ENCODE assay signal across 24 cellular contexts in genomic region chr2:234910186-234910679, GRCh38. TPM values are rescaled to one million over a fixed set of nuclear protein-coding genes. Genes with fewer than 3 reads are reported as not detected.
DNase-seq lines count a peak whose midpoint lies in the region; ATAC-seq and TF ChIP-seq lines count a peak whose summit lies in the region.
"Had no signal": no experiment of that assay in that cellular context is flagged by ENCODE, and none has a peak within 500 bp of the region (broad histone marks: within the 10 kb centered on the region; RNA-seq: fewer than 3 reads in every experiment).

No MANE protein-coding gene starts in this region.

- no peak overlapping the region for H3K4me3 Mint-ChIP-seq in activated naive CD8-positive, alpha-beta T cell treated with anti-CD3 and anti-CD28 coated beads, Interleukin-2, amount 50 U/mL, for 24 hours
- no peak overlapping the region for H3K4me3 Mint-ChIP-seq in activated naive CD8-positive, alpha-beta T cell treated with anti-CD3 and anti-CD28 coated beads for 36 hours
- H3K4me3 Mint-ChIP-seq: HFFc6, IgD-negative memory B cell had no signal

- H3K4me1 Mint-ChIP-seq in activated naive CD8-positive, alpha-beta T cell treated with anti-CD3 and anti-CD28 coated beads, Interleukin-2, amount 50 U/mL, for 24 hours: no peaks in the 10 kb centered on the region
- no peaks in the 10 kb centered on the region for H3K4me1 Mint-ChIP-seq in activated naive CD8-positive, alpha-beta T cell treated with anti-CD3 and anti-CD28 coated beads for 36 hours
- H3K4me1 Mint-ChIP-seq: IgD-negative memory B cell had no signal

- no peaks in the 10 kb centered on the region for H3K9me3 Mint-ChIP-seq in activated naive CD8-positive, alpha-beta T cell treated with anti-CD3 and anti-CD28 coated beads, Interleukin-2, amount 50 U/mL, for 24 hours
- no peaks in the 10 kb centered on the region for H3K9me3 Mint-ChIP-seq in activated naive CD8-positive, alpha-beta T cell treated with anti-CD3 and anti-CD28 coated beads for 36 hours
- H3K9me3 Mint-ChIP-seq: HFFc6, IgD-negative memory B cell had no signal

- H4K20me1 ChIP-seq in IMR-90 (ENCODE audit: insufficient read depth, low read length): 0 out of 2 replicates have a peak, but pooled peaks cover 3% of the 10 kb centered on the region

- H3K9ac ChIP-seq in IMR-90 (ENCODE audit: low read depth, low read length): no peak overlapping the region
- H3K9ac ChIP-seq: KMS-11, SK-N-SH had no signal

- no peak overlapping the region for H2BK20ac ChIP-seq in IMR-90 (ENCODE audit: low read depth, low read length)

- no peak overlapping the region for H3K18ac ChIP-seq in IMR-90 (ENCODE audit: low read depth, low read length)

- intact Hi-C loops in IMR-90 (cut with micrococcal nuclease) (no loop called here), spleen (cut with DNase I; ENCODE audit: low total_unique reads) (no loop called here)

- H3K9me1 ChIP-seq in IMR-90 (ENCODE audit: insufficient read depth, low read length): peaks cover 3% of the 10 kb centered on the region; the same call in 1 of the 2 replicates

- no peak overlapping the region for H3K56ac ChIP-seq in IMR-90 (ENCODE audit: extremely low read depth, insufficient read depth, low read length)

- dilution Hi-C loops in IMR-90 (cut with HindIII; ENCODE audit: low sequenced_read_pairs, unreplicated experiment): no loop called here

- ATAC-seq in activated naive CD8-positive, alpha-beta T cell treated with anti-CD3 and anti-CD28 coated beads, Interleukin-2, amount 50 U/mL, for 24 hours: peak; percentile 33
- ATAC-seq in IMR-90 (ENCODE audit: low read depth) (no peak), HG02798 (IDR thresholded peaks at IDR 0.05; ENCODE audit: poor library complexity, unreplicated experiment) (no peak)

- no peak overlapping the region for H2BK120ac ChIP-seq in IMR-90 (ENCODE audit: low read depth, low read length)

- POLR2A ChIA-PET in IMR-90 (lab: Charles Lee; ENCODE audit: unreplicated experiment): no interaction called here

- H2AFZ ChIP-seq in IMR-90 (replicated peaks; ENCODE audit: low read length, poor library complexity): no peak overlapping the region

- H3K4me1 ChIP-seq in IMR-90 (ENCODE audit: control insufficient read depth, insufficient read depth, low read length): peaks cover 6% of the 10 kb centered on the region; the same call in 1 of the 2 replicates
- H3K4me1 ChIP-seq in spleen: no peaks in the 10 kb centered on the region
- H3K4me1 ChIP-seq: HAP-1, Peyer's patch had no signal

- CTCF ChIA-PET in IMR-90 (lab: Yijun Ruan, JAX): no interaction called here

- no peaks in the 10 kb centered on the region for H3K79me1 ChIP-seq in IMR-90 (ENCODE audit: low read depth in 1 of 2, low read length in 2 of 2)

- DNase-seq in NCI-H1105 treated with DMSO at 0.1 percent for 48 hours (lab: John Stamatoyannopoulos, UW) (peak; percentile 69), NCI-H1105 (lab: John Stamatoyannopoulos, UW) (no peak), IMR-90 (no peak), kidney tubule cell (ENCODE audit: low spot score) (peak; percentile 13), spleen (no peak)
- no peak for DNase-seq in activated naive CD8-positive, alpha-beta T cell treated with anti-CD3 and anti-CD28 coated beads, Interleukin-2, amount 50 U/mL, for 24 hours
- no peak for DNase-seq in activated naive CD8-positive, alpha-beta T cell treated with anti-CD3 and anti-CD28 coated beads for 36 hours
- DNase-seq: 8988T, DMS79, GOT3, HFFc6, NCI-H1048, NCI-H1436, NCI-H187, NCI-H2227 treated with DMSO at 0.1 percent for 48 hours, NCI-H526 treated with DMSO at 0.1 percent for 48 hours, OCI-M1, Peyer's patch, SIG-M5, SK-N-SH had no signal

- no peak overlapping the region for H3K23ac ChIP-seq in IMR-90 (ENCODE audit: low read depth, low read length)

- H3K9me3 ChIP-seq in IMR-90 (ENCODE audit: control insufficient read depth, insufficient read depth, low read length) (no peaks in the 10 kb centered on the region), spleen (no peaks in the 10 kb centered on the region)
- H3K9me3 ChIP-seq: HAP-1, Peyer's patch, SK-N-SH had no signal

- no peak overlapping the region for H3K27ac Mint-ChIP-seq in activated naive CD8-positive, alpha-beta T cell treated with anti-CD3 and anti-CD28 coated beads, Interleukin-2, amount 50 U/mL, for 24 hours
- H3K27ac Mint-ChIP-seq in activated naive CD8-positive, alpha-beta T cell treated with anti-CD3 and anti-CD28 coated beads for 36 hours: no peak overlapping the region

- TF ChIP-seq POLR2A in IMR-90 (IDR thresholded peaks at IDR 0.05; ENCODE audit: low read depth, low read length) (no peak), spleen (IDR thresholded peaks at IDR 0.05) (no peak)

- H3K4me2 ChIP-seq in IMR-90 (ENCODE audit: low read depth, low read length): no peak overlapping the region
- H3K4me2 ChIP-seq: KMS-11, SK-N-SH had no signal

- no peak overlapping the region for H3K4ac ChIP-seq in IMR-90 (ENCODE audit: low read depth, low read length)

- H3K27me3 ChIP-seq in IMR-90 (ENCODE audit: control insufficient read depth, insufficient read depth, low read length) (no peaks in the 10 kb centered on the region), spleen (replicated peaks in 1 of 7) (no peaks in the 10 kb centered on the region)
- H3K27me3 ChIP-seq: Peyer's patch had no signal

- TF ChIP-seq CTCF in IMR-90 (conservative IDR thresholded peaks at IDR 0.05; ENCODE audit: low read depth, low read length) (no peak), spleen (IDR thresholded peaks at IDR 0.05 in 8 of 11, conservative IDR thresholded peaks at IDR 0.05 in 3 of 11) (no peak)

- H4K8ac ChIP-seq in IMR-90 (ENCODE audit: low read depth in 2 of 2, low read length in 2 of 2): no peak overlapping the region

- H2BK15ac ChIP-seq in IMR-90 (ENCODE audit: low read depth, low read length): no peak overlapping the region

- H4K5ac ChIP-seq in IMR-90 (ENCODE audit: low read depth, low read length): no peak overlapping the region

- 78% methylated on average over 2 of the region's 3 CpGs; no CpG with 5 or more reads in 1 of the 2 experiments for WGBS in IMR-90 (ENCODE audit: extremely low coverage in 2 of 2, insufficient read length in 1 of 2), 2 experiments
- WGBS in spleen, 5 donors: 75 to 90% (median 76%) methylated on average over 3 of the region's 3 CpGs

- H3K36me3 ChIP-seq in IMR-90 (ENCODE audit: control insufficient read depth, insufficient read depth, low read length) (no peaks in the 10 kb centered on the region), spleen (no peaks in the 10 kb centered on the region)
- H3K36me3 ChIP-seq: HAP-1, Peyer's patch had no signal

- no peaks in the 10 kb centered on the region for H3K27me3 Mint-ChIP-seq in activated naive CD8-positive, alpha-beta T cell treated with anti-CD3 and anti-CD28 coated beads, Interleukin-2, amount 50 U/mL, for 24 hours
- H3K27me3 Mint-ChIP-seq in activated naive CD8-positive, alpha-beta T cell treated with anti-CD3 and anti-CD28 coated beads for 36 hours: peaks cover 8% of the 10 kb centered on the region

- no peaks in the 10 kb centered on the region for H3K36me3 Mint-ChIP-seq in activated naive CD8-positive, alpha-beta T cell treated with anti-CD3 and anti-CD28 coated beads, Interleukin-2, amount 50 U/mL, for 24 hours (ENCODE audit: low read depth)
- no peaks in the 10 kb centered on the region for H3K36me3 Mint-ChIP-seq in activated naive CD8-positive, alpha-beta T cell treated with anti-CD3 and anti-CD28 coated beads for 36 hours
- H3K36me3 Mint-ChIP-seq: IgD-negative memory B cell had no signal

- in situ Hi-C loops in IMR-90 (cut with MboI; ENCODE audit: low sequenced_read_pairs): no loop called here

- no TSS peak for BruUV-seq in IMR-90 (replicated peaks; lab: Mats Ljungman, UMichigan)

- no peak overlapping the region for H2AK9ac ChIP-seq in IMR-90 (replicated peaks; ENCODE audit: low read depth, low read length, poor library complexity)

- H2BK5ac ChIP-seq in IMR-90 (ENCODE audit: low read depth, low read length, poor library complexity, severe bottlenecking): no peak overlapping the region

- H3K4me3 ChIP-seq in IMR-90 (ENCODE audit: insufficient read depth, low read depth, low read length) (no peak overlapping the region), spleen (no peak overlapping the region)
- H3K4me3 ChIP-seq: HAP-1, Peyer's patch had no signal

- no peak for TF ChIP-seq RAD21 in IMR-90 (IDR thresholded peaks at IDR 0.05; ENCODE audit: low read length)

- H3K27ac ChIP-seq in IMR-90 (ENCODE audit: insufficient read depth, low read length) (no peak overlapping the region), spleen (no peak overlapping the region)
- H3K27ac ChIP-seq: KMS-11, Peyer's patch had no signal

- no peak overlapping the region for H2AK5ac ChIP-seq in IMR-90 (ENCODE audit: low read depth, low read length)

- H3K14ac ChIP-seq in IMR-90 (replicated peaks; ENCODE audit: low read depth, low read length): no peak overlapping the region

- no peak overlapping the region for H4K91ac ChIP-seq in IMR-90 (ENCODE audit: insufficient read depth, low read depth, low read length)

TF ChIP-seq in IMR-90, 13 proteins besides CTCF, POLR2A, EP300 and RAD21:
- TF ChIP-seq MAFK (IDR thresholded peaks at IDR 0.05; ENCODE audit: low read depth, low read length) (0 out of 2 replicates have a peak, but pooled peaks have one; percentile 23), CEBPB (IDR thresholded peaks at IDR 0.05; ENCODE audit: low read depth, low read length) (no peak)
- TF ChIP-seq, protein P1, sequence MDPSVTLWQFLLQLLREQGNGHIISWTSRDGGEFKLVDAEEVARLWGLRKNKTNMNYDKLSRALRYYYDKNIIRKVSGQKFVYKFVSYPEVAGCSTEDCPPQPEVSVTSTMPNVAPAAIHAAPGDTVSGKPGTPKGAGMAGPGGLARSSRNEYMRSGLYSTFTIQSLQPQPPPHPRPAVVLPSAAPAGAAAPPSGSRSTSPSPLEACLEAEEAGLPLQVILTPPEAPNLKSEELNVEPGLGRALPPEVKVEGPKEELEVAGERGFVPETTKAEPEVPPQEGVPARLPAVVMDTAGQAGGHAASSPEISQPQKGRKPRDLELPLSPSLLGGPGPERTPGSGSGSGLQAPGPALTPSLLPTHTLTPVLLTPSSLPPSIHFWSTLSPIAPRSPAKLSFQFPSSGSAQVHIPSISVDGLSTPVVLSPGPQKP (IDR thresholded peaks at IDR 0.05; ENCODE audit: borderline replicate concordance, low read depth, low read length): no peak

RNA-seq across cellular contexts. Expression of gene SH3BP4, which starts 41.6 kb away (rescaled TPM):
- total RNA-seq in activated naive CD8-positive, alpha-beta T cell treated with anti-CD3 and anti-CD28 coated beads for 36 hours: under 1 TPM; 0.18 to 0.33 TPM
- total RNA-seq in IMR-90 (2012; rRNA removed): 112 and 122 TPM in 2 replicates
- 101 and 104 TPM in 2 replicates for polyA plus RNA-seq in IMR-90 (2012; rRNA removed)
- polyA plus RNA-seq in IMR-90 (2012; cell fraction: cytosol; rRNA removed): 62.6 and 79.6 TPM in 2 replicates
- polyA plus RNA-seq in IMR-90 (2012; cell fraction: nucleus; rRNA removed; ENCODE audit: low replicate concordance): 63.9 and 105 TPM in 2 replicates
- total RNA-seq in spleen: 10 to 100 TPM; 10.2 to 21.0 (median 20.0) TPM
- polyA plus RNA-seq in spleen: 1 to 10 TPM; 2.3 to 3.7 (median 3.7) TPM

Comparison
In these comparisons a context has a peak if more than half of its experiments do, and no peak if none do; other contexts are left out.
1. DNase-seq: peak in NCI-H1105 treated with DMSO at 0.1 percent for 48 hours (single experiment) and kidney tubule cell (single experiment); none in NCI-H1105 (single experiment), activated naive CD8-positive, alpha-beta T cell treated with anti-CD3 and anti-CD28 coated beads, Interleukin-2, amount 50 U/mL, for 24 hours (single experiment), activated naive CD8-positive, alpha-beta T cell treated with anti-CD3 and anti-CD28 coated beads for 36 hours (single experiment), IMR-90 (single experiment) and spleen (single experiment).
2. RNA of gene SH3BP4, which starts 41.6 kb away (total RNA-seq): 112 to 122 TPM in IMR-90 and 10.2 to 21.0 TPM in spleen; 0.18 to 0.33 TPM in activated naive CD8-positive, alpha-beta T cell treated with anti-CD3 and anti-CD28 coated beads for 36 hours; every median in the first group is over 4 times any median in the second.